In genomic region chr9:37119360-37119759, GRCh38 we compare ENCODE assay signal across 1 cellular context.
TF ChIP-seq lines count a peak whose summit lies in the region.

No MANE protein-coding gene starts in this region.

TF ChIP-seq in K562, 482 proteins besides CTCF, POLR2A, EP300 and RAD21 (continued from another document):
- TF ChIP-seq, protein P1, sequence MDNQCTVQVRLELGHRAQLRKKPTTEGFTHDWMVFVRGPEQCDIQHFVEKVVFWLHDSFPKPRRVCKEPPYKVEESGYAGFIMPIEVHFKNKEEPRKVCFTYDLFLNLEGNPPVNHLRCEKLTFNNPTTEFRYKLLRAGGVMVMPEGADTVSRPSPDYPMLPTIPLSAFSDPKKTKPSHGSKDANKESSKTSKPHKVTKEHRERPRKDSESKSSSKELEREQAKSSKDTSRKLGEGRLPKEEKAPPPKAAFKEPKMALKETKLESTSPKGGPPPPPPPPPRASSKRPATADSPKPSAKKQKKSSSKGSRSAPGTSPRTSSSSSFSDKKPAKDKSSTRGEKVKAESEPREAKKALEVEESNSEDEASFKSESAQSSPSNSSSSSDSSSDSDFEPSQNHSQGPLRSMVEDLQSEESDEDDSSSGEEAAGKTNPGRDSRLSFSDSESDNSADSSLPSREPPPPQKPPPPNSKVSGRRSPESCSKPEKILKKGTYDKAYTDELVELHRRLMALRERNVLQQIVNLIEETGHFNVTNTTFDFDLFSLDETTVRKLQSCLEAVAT (IDR thresholded peaks at IDR 0.05), result peak in 1 of 2 experiments; percentile 27; a peak in 1 of 4 replicates
- TF ChIP-seq ZKSCAN1 (IDR thresholded peaks at IDR 0.05; ENCODE audit: low read depth, low read length), result no peak
